In genomic region chr20:47982574-47983360, GRCh38 we compare ENCODE assay signal across 30 cellular contexts.
DNase-seq lines count a peak whose midpoint lies in the region; ATAC-seq, FAIRE-seq and TF ChIP-seq lines count a peak whose summit lies in the region.
"Had no signal": no experiment of that assay in that cellular context is flagged by ENCODE, and none has a peak within 500 bp of the region (broad histone marks: within the 10 kb centered on the region; RNA-seq: fewer than 3 reads in every experiment).

No MANE protein-coding gene starts in this region.

- no peak overlapping the region; the same call in 1 of the 2 replicates for H2AFZ ChIP-seq in GM12878 (ENCODE audit: control insufficient read depth, low read depth, low read length)

- H3K9ac ChIP-seq in BLaER1 treated with 17β-estradiol and CSF1 and Interleukin-3, amounts not matched to agents 10 nM and 100 nM, result peak overlapping the region in 2 of 11 experiments; percentile 11 to 22; a peak in 1 of 22 replicates
- H3K9ac ChIP-seq in GM12878 (ENCODE audit: control insufficient read depth, insufficient read depth, low read length), result no peak overlapping the region
- H3K9ac ChIP-seq: KMS-11 had no signal

- H3K27me3 ChIP-seq in BLaER1 treated with 17β-estradiol and CSF1 and Interleukin-3, amounts not matched to agents 10 nM and 100 nM, result no peaks in the 10 kb centered on the region
- H3K27me3 ChIP-seq in GM12878 (replicated peaks in 1 of 2; ENCODE audit: control insufficient read depth in 2 of 2, insufficient read depth in 2 of 2, low read length in 1 of 2) (no peaks in the 10 kb centered on the region; a peak in 1 of 4 replicates), prostate gland (replicated peaks; ENCODE audit: insufficient read depth) (no peaks in the 10 kb centered on the region)
- H3K27me3 ChIP-seq: sigmoid colon had no signal

- DNase-seq in GM20000 (ENCODE audit: low spot score) (peak; percentile 36), GM12878 (ENCODE audit: low read depth, low spot score) (no peak), neural crest cell (ENCODE audit: low read depth, low spot score) (no peak), NCI-H187 (lab: John Stamatoyannopoulos, UW) (no peak), prostate gland (ENCODE audit: low spot score) (no peak), NCI-H526 treated with DMSO at 0.1 percent for 48 hours (lab: John Stamatoyannopoulos, UW) (no peak), caudate nucleus (lab: John Stamatoyannopoulos, UW) (no peak)
- DNase-seq: ACHN; activated CD4-positive, alpha-beta T cell treated with anti-CD3 and anti-CD28 coated beads for 4 hours; activated effector memory CD4-positive, alpha-beta T cell treated with Interleukin-2 at 50 U/mL for 16 hours; effector CD4-positive, alpha-beta T cell; left ventricle myocardium superior; NCI-H1436; NCI-H226; NCI-H748 treated with DMSO at 0.1 percent for 48 hours; psoas muscle; SIG-M5; sigmoid colon; stimulated activated CD4-positive, alpha-beta T cell treated with anti-CD3 and anti-CD28 coated beads, Interleukin-12 subunit alpha, Interleukin-12 subunit beta, amount 100 ng/mL, for 4 hours; stimulated activated CD4-positive, alpha-beta T cell treated with anti-CD3 and anti-CD28 coated beads, Interleukin-4, amount 100 ng/mL, for 24 hours; T-helper 9 cell; trophoblast cell had no signal

- H3K9me3 Mint-ChIP-seq in neural crest cell, result peaks cover 3% of the 10 kb centered on the region

- H3K4me1 Mint-ChIP-seq in neural crest cell, result peaks cover 51% of the 10 kb centered on the region

- H3K4me1 ChIP-seq in BLaER1 treated with 17β-estradiol and CSF1 and Interleukin-3, amounts not matched to agents 10 nM and 100 nM, result peaks cover 0 to 57% (median 32%) of the 10 kb centered on the region in 10 experiments; a peak in 19 of 20 replicates
- H3K4me1 ChIP-seq in GM12878 (ENCODE audit: control insufficient read depth, insufficient read depth, low read length) (peaks cover 9% of the 10 kb centered on the region), prostate gland (replicated peaks) (no peaks in the 10 kb centered on the region)
- H3K4me1 ChIP-seq: psoas muscle had no signal

- no TSS peak for BruUV-seq in GM12878 (replicated peaks; lab: Mats Ljungman, UMichigan)

- peaks cover 12% of the 10 kb centered on the region for H3K27me3 Mint-ChIP-seq in neural crest cell (ENCODE audit: low read depth)

- SMC1A ChIA-PET in GM12878 (lab: Charles Lee; ENCODE audit: uncharacterized antibody, unreplicated experiment), result no interaction called here

- intact Hi-C loops in GM12878 (cut with micrococcal nuclease; ENCODE audit: unreplicated experiment) (no loop called here), prostate gland (cut with DNase I) (no loop called here)

- no peak overlapping the region for H3K4me3 ChIP-seq in BLaER1 treated with 17β-estradiol and CSF1 and Interleukin-3, amounts not matched to agents 10 nM and 100 nM
- H3K4me3 ChIP-seq in GM12878, result no peak overlapping the region
- H3K4me3 ChIP-seq in prostate gland, result no peak overlapping the region
- H3K4me3 ChIP-seq: psoas muscle, sigmoid colon had no signal

- FAIRE-seq in GM12878 (lab: Jason Lieb, UNC), result no peak
- FAIRE-seq: colon, H1, keratinocyte, RCC 7860 had no signal

- TF ChIP-seq CTCF in GM20000 (IDR thresholded peaks at IDR 0.05; ENCODE audit: extremely low read depth, missing control alignments) (no peak), GM12878 (IDR thresholded peaks at IDR 0.05 in 2 of 3, conservative IDR thresholded peaks at IDR 0.05 in 1 of 3; ENCODE audit: control insufficient read depth in 2 of 3, extremely low read depth in 1 of 3, insufficient read depth in 1 of 3, low read depth in 3 of 3, low read length in 3 of 3) (no peak), neural crest cell (conservative IDR thresholded peaks at IDR 0.05) (no peak), prostate gland (IDR thresholded peaks at IDR 0.05) (no peak)

- POLR2A ChIA-PET in GM12878 (lab: Charles Lee), result no interaction called here

- in situ Hi-C loops in GM12878 (cut with MboI), result no loop called here

- peaks cover 0 to 5% (median 0%) of the 10 kb centered on the region in 11 experiments; a peak in 2 of 22 replicates for H3K9me3 ChIP-seq in BLaER1 treated with 17β-estradiol and CSF1 and Interleukin-3, amounts not matched to agents 10 nM and 100 nM (replicated peaks in 1 of 11)
- H3K9me3 ChIP-seq in GM12878 (replicated peaks; ENCODE audit: control insufficient read depth, insufficient read depth, low read length) (peaks cover 2% of the 10 kb centered on the region; the same call in 2 of the 3 replicates), prostate gland (no peaks in the 10 kb centered on the region)
- H3K9me3 ChIP-seq: psoas muscle, sigmoid colon had no signal

- WGBS in GM12878 (ENCODE audit: insufficient coverage, insufficient replicate concordance, low lambda C conversion rate, missing lambda C conversion rate), result 28% methylated on average over 18 of the region's 18 CpGs
- WGBS in prostate gland, result 94% methylated on average over 18 of the region's 18 CpGs

- H3K79me2 ChIP-seq in GM12878 (ENCODE audit: control insufficient read depth, insufficient read depth, low read length), result no peaks in the 10 kb centered on the region

- H3K27ac ChIP-seq in BLaER1 treated with 17β-estradiol and CSF1 and Interleukin-3, amounts not matched to agents 10 nM and 100 nM, result peak overlapping the region in 6 of 11 experiments; percentile 5 to 49 (median 26); a peak in 4 of 22 replicates
- H3K27ac ChIP-seq in GM12878 (ENCODE audit: control insufficient read depth, insufficient read depth) (no peak overlapping the region), prostate gland (no peak overlapping the region), caudate nucleus (ENCODE audit: low read depth, low read length) (no peak overlapping the region)
- H3K27ac ChIP-seq: epithelial cell of prostate, KMS-11, psoas muscle, sigmoid colon had no signal

- no peaks in the 10 kb centered on the region for H4K20me1 ChIP-seq in BLaER1 treated with 17β-estradiol and CSF1 and Interleukin-3, amounts not matched to agents 10 nM and 100 nM
- H4K20me1 ChIP-seq in GM12878 (ENCODE audit: control insufficient read depth, insufficient read depth), result no peaks in the 10 kb centered on the region

- H3K27ac Mint-ChIP-seq in neural crest cell (ENCODE audit: unreplicated experiment), result peak overlapping the region; percentile 43
- H3K27ac Mint-ChIP-seq: activated naive CD8-positive, alpha-beta T cell had no signal

- peak; percentile 87 for ATAC-seq in GM12878
- ATAC-seq: left ventricle myocardium superior, psoas muscle had no signal

- H3K36me3 Mint-ChIP-seq in neural crest cell (ENCODE audit: low read depth), result no peaks in the 10 kb centered on the region
- H3K36me3 Mint-ChIP-seq: activated naive CD8-positive, alpha-beta T cell had no signal

- TF ChIP-seq EP300 in GM12878 (IDR thresholded peaks at IDR 0.05; ENCODE audit: borderline replicate concordance in 1 of 2, control insufficient read depth in 1 of 2, low read depth in 2 of 2, low read length in 2 of 2), result no peak

- TF ChIP-seq POLR2A in GM12878 (IDR thresholded peaks at IDR 0.05; ENCODE audit: low read depth, low read length), result no peak
- TF ChIP-seq POLR2A in prostate gland (IDR thresholded peaks at IDR 0.05), result no peak

- CTCF ChIA-PET in GM12878 (lab: Yijun Ruan, JAX), result no interaction called here

- H3K36me3 ChIP-seq in BLaER1 treated with 17β-estradiol and CSF1 and Interleukin-3, amounts not matched to agents 10 nM and 100 nM, result no peaks in the 10 kb centered on the region
- H3K36me3 ChIP-seq in GM12878 (ENCODE audit: control insufficient read depth in 2 of 2, insufficient read depth in 2 of 2, low read length in 1 of 2), result no peaks in the 10 kb centered on the region
- no peaks in the 10 kb centered on the region for H3K36me3 ChIP-seq in prostate gland
- H3K36me3 ChIP-seq: sigmoid colon had no signal

- H3K4me2 ChIP-seq in BLaER1 treated with 17β-estradiol and CSF1 and Interleukin-3, amounts not matched to agents 10 nM and 100 nM, result peak overlapping the region in 10 of 11 experiments; percentile 16 to 68 (median 56); a peak in 18 of 22 replicates
- H3K4me2 ChIP-seq in GM12878 (ENCODE audit: control insufficient read depth, insufficient read depth), result 0 out of 2 replicates have a peak overlapping the region, but pooled peaks have one; percentile 17
- H3K4me2 ChIP-seq: KMS-11 had no signal

- RAD21 ChIA-PET in GM12878 (lab: Charles Lee; ENCODE audit: unreplicated experiment), result no interaction called here

- TF ChIP-seq RAD21 in GM12878 (IDR thresholded peaks at IDR 0.05; ENCODE audit: insufficient read depth, low read depth, low read length), result no peak

- no peak overlapping the region for H3K4me3 Mint-ChIP-seq in neural crest cell
- H3K4me3 Mint-ChIP-seq: activated naive CD8-positive, alpha-beta T cell had no signal

TF ChIP-seq in GM12878, 131 proteins besides CTCF, POLR2A, EP300 and RAD21 (continues in another document):
- TF ChIP-seq KLF5 (IDR thresholded peaks at IDR 0.05; ENCODE audit: partially characterized antibody), result no peak
- TF ChIP-seq RAD51 (IDR thresholded peaks at IDR 0.05), result peak; percentile 30; the same call in 1 of the 2 replicates
- TF ChIP-seq, protein P1, sequence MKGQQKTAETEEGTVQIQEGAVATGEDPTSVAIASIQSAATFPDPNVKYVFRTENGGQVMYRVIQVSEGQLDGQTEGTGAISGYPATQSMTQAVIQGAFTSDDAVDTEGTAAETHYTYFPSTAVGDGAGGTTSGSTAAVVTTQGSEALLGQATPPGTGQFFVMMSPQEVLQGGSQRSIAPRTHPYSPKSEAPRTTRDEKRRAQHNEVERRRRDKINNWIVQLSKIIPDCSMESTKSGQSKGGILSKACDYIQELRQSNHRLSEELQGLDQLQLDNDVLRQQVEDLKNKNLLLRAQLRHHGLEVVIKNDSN (IDR thresholded peaks at IDR 0.05; ENCODE audit: borderline replicate concordance, extremely low read length, insufficient read depth, low read depth, low read length), result peak; percentile 38
- TF ChIP-seq GABPA (IDR thresholded peaks at IDR 0.05; ENCODE audit: low read depth), result no peak
- peak; percentile 40; the same call in 1 of the 2 replicates for TF ChIP-seq CBFB (IDR thresholded peaks at IDR 0.05; ENCODE audit: low read depth)
- peak in 1 of 2 experiments; percentile 17; a peak in 1 of 4 replicates for TF ChIP-seq BHLHE40 (IDR thresholded peaks at IDR 0.05; ENCODE audit: borderline replicate concordance in 1 of 2, low read depth in 2 of 2, low read length in 1 of 2)
- no peak for TF ChIP-seq BACH1 (IDR thresholded peaks at IDR 0.05; ENCODE audit: borderline replicate concordance)
- TF ChIP-seq MLLT1 (IDR thresholded peaks at IDR 0.05), result no peak

Comparison
In these comparisons a context has a peak if more than half of its experiments do, and no peak if none do; other contexts are left out.
1. H3K27ac ChIP-seq: peak in BLaER1 treated with 17β-estradiol and CSF1 and Interleukin-3, amounts not matched to agents 10 nM and 100 nM (6 of 11); none in GM12878 (single experiment), prostate gland (0 of 2) and caudate nucleus (single experiment).